ENCODE assay signal across 14 cellular contexts in genomic region chr17:17366235-17366634, GRCh38.
DNase-seq lines count a peak whose midpoint lies in the region; ATAC-seq and TF ChIP-seq lines count a peak whose summit lies in the region.
"Had no signal": no experiment of that assay in that cellular context is flagged by ENCODE, and none has a peak within 500 bp of the region (broad histone marks: within the 10 kb centered on the region; RNA-seq: fewer than 3 reads in every experiment).

No MANE protein-coding gene starts in this region.

- POLR2A ChIA-PET in HEK293 (lab: Yijun Ruan, JAX) (no interaction called here), IMR-90 (lab: Charles Lee; ENCODE audit: unreplicated experiment) (no interaction called here)
- POLR2A ChIA-PET in activated CD8-positive, alpha-beta T cell treated with anti-CD3 and anti-CD28 coated beads for 36 hours (lab: Charles Lee) = no interaction called here

- no peak overlapping the region for H4K91ac ChIP-seq in IMR-90 (ENCODE audit: insufficient read depth, low read depth, low read length)

- H3K4me2 ChIP-seq in IMR-90 (ENCODE audit: low read depth, low read length) = no peak overlapping the region

- no CpG with 5 or more reads among the region's 1 CpG for WGBS in IMR-90 (ENCODE audit: extremely low coverage in 2 of 2, insufficient read length in 1 of 2), 2 experiments
- WGBS in transverse colon (ENCODE audit: low coverage in 1 of 2), 2 donors = 94 to 100% methylated on average over 1 of the region's 1 CpG

- H2BK20ac ChIP-seq in IMR-90 (ENCODE audit: low read depth, low read length) = no peak overlapping the region

- CTCF ChIA-PET in HEK293 (lab: Yijun Ruan, JAX) (interaction anchor here (0.7 to 2.9 kb wide), 8 partner anchors 8 to 276 kb away, joined by 3 to 25 read pairs (median 4); no protein-coding TSS in a partner anchor), IMR-90 (lab: Yijun Ruan, JAX) (interaction anchor here (0.7 kb wide), 1 partner anchor 130 kb away, joined by 5 read pairs; no protein-coding TSS in a partner anchor)
- CTCF ChIA-PET in activated CD8-positive, alpha-beta T cell treated with anti-CD3 and anti-CD28 coated beads for 36 hours (lab: Charles Lee) = interaction anchor here (0.6 to 4.0 kb wide), 4 partner anchors 10 to 131 kb away, joined by 3 to 25 read pairs (median 4); no protein-coding TSS in a partner anchor

- no peak overlapping the region for H2BK15ac ChIP-seq in IMR-90 (ENCODE audit: low read depth, low read length)

- H3K4ac ChIP-seq in IMR-90 (ENCODE audit: low read depth, low read length) = no peak overlapping the region

- peaks cover 52% of the 10 kb centered on the region for H3K4me1 Mint-ChIP-seq in nephron progenitor cell
- peaks cover 5% of the 10 kb centered on the region for H3K4me1 Mint-ChIP-seq in activated CD8-positive, alpha-beta T cell treated with anti-CD3 and anti-CD28 coated beads for 36 hours (ENCODE audit: low read depth)

- H3K36me3 ChIP-seq in HEK293 (ENCODE audit: control insufficient read depth in 2 of 2, insufficient read depth in 1 of 2, low read length in 2 of 2) (no peaks in the 10 kb centered on the region), IMR-90 (ENCODE audit: control insufficient read depth, insufficient read depth, low read length) (no peaks in the 10 kb centered on the region), transverse colon (no peaks in the 10 kb centered on the region)
- H3K36me3 ChIP-seq: HAP-1 had no signal

- in situ Hi-C loops in IMR-90 (cut with MboI; ENCODE audit: low sequenced_read_pairs) (loop anchor here (25.0 kb wide), 1 partner anchor 521 kb away; no protein-coding TSS in a partner anchor), transverse colon (cut with MboI; ENCODE audit: low pct_ligation_motif_present in 1 of 4, low pct_unique_long_range_greater_than_20kb in 1 of 4, low sequenced_read_pairs in 3 of 4) (no loop called here)

- no peak overlapping the region for H3K14ac ChIP-seq in IMR-90 (replicated peaks; ENCODE audit: low read depth, low read length)

- no peaks in the 10 kb centered on the region; the same call in 1 of the 2 replicates for H3K9me1 ChIP-seq in IMR-90 (ENCODE audit: insufficient read depth, low read length)

- 0 out of 2 replicates have a peak overlapping the region, but pooled peaks have one; percentile 49 for H3K23ac ChIP-seq in IMR-90 (ENCODE audit: low read depth, low read length)

- no peaks in the 10 kb centered on the region for H3K36me3 Mint-ChIP-seq in nephron progenitor cell (ENCODE audit: low read depth)
- H3K36me3 Mint-ChIP-seq in activated CD8-positive, alpha-beta T cell treated with anti-CD3 and anti-CD28 coated beads for 36 hours (ENCODE audit: low read depth) = no peaks in the 10 kb centered on the region
- H3K36me3 Mint-ChIP-seq: CD4-positive, alpha-beta memory T cell had no signal

- no peak overlapping the region for H3K4me3 ChIP-seq in HEK293 (ENCODE audit: low read depth, low read length)
- no peak overlapping the region for H3K4me3 ChIP-seq in IMR-90 (ENCODE audit: insufficient read depth, low read depth, low read length)
- no peak overlapping the region for H3K4me3 ChIP-seq in transverse colon
- H3K4me3 ChIP-seq: HAP-1 had no signal

- H2BK5ac ChIP-seq in IMR-90 (ENCODE audit: low read depth, low read length, poor library complexity, severe bottlenecking) = no peak overlapping the region

- peaks cover 17% of the 10 kb centered on the region for H3K27me3 Mint-ChIP-seq in nephron progenitor cell (ENCODE audit: low read depth, poor library complexity)
- H3K27me3 Mint-ChIP-seq in activated CD8-positive, alpha-beta T cell treated with anti-CD3 and anti-CD28 coated beads for 36 hours = no peaks in the 10 kb centered on the region

- no peak overlapping the region for H3K56ac ChIP-seq in IMR-90 (ENCODE audit: extremely low read depth, insufficient read depth, low read length)

- no peak overlapping the region for H2AK9ac ChIP-seq in IMR-90 (replicated peaks; ENCODE audit: low read depth, low read length, poor library complexity)

- H3K27ac Mint-ChIP-seq in nephron progenitor cell = no peak overlapping the region
- H3K27ac Mint-ChIP-seq in activated CD8-positive, alpha-beta T cell treated with anti-CD3 and anti-CD28 coated beads for 36 hours = no peak overlapping the region
- H3K27ac Mint-ChIP-seq: CD4-positive, alpha-beta memory T cell had no signal

- TF ChIP-seq POLR2A in IMR-90 (IDR thresholded peaks at IDR 0.05; ENCODE audit: low read depth, low read length) (no peak), transverse colon (IDR thresholded peaks at IDR 0.05) (no peak)

- H3K27me3 ChIP-seq in IMR-90 (ENCODE audit: control insufficient read depth, insufficient read depth, low read length) = peaks cover 10% of the 10 kb centered on the region; the same call in 1 of the 2 replicates
- H3K27me3 ChIP-seq in transverse colon = no peaks in the 10 kb centered on the region

- no peaks in the 10 kb centered on the region for H3K4me1 ChIP-seq in HEK293 (ENCODE audit: control insufficient read depth, insufficient read depth, low read length)
- H3K4me1 ChIP-seq in IMR-90 (ENCODE audit: control insufficient read depth, insufficient read depth, low read length) = peaks cover 2% of the 10 kb centered on the region; the same call in 1 of the 2 replicates
- H3K4me1 ChIP-seq in transverse colon = peaks cover 0 to 5% (median 0%) of the 10 kb centered on the region in 4 donors
- H3K4me1 ChIP-seq: HAP-1 had no signal

- intact Hi-C loops in IMR-90 (cut with micrococcal nuclease) (no loop called here), transverse colon (cut with DNase I; ENCODE audit: low total_unique reads) (no loop called here)
- intact Hi-C loops in activated CD8-positive, alpha-beta T cell treated with anti-CD3 and anti-CD28 coated beads for 36 hours (cut with micrococcal nuclease) = no loop called here

- H3K9ac ChIP-seq in IMR-90 (ENCODE audit: low read depth, low read length) = no peak overlapping the region

- H2AFZ ChIP-seq in IMR-90 (replicated peaks; ENCODE audit: low read length, poor library complexity) = no peak overlapping the region

- no TSS peak for BruUV-seq in IMR-90 (replicated peaks; lab: Mats Ljungman, UMichigan)

- H3K27ac ChIP-seq in HEK293 (ENCODE audit: extremely low read depth, low read depth, low read length) = no peak overlapping the region
- no peak overlapping the region for H3K27ac ChIP-seq in IMR-90 (ENCODE audit: insufficient read depth, low read length)
- no peak overlapping the region for H3K27ac ChIP-seq in transverse colon

- ATAC-seq in IMR-90 (ENCODE audit: low read depth) = no peak
- no peak for ATAC-seq in activated CD8-positive, alpha-beta T cell treated with anti-CD3 and anti-CD28 coated beads for 36 hours

- no peaks in the 10 kb centered on the region for H3K79me1 ChIP-seq in IMR-90 (ENCODE audit: low read depth in 1 of 2, low read length in 2 of 2)

- no peak overlapping the region for H2BK120ac ChIP-seq in IMR-90 (ENCODE audit: low read depth, low read length)

- H3K18ac ChIP-seq in IMR-90 (ENCODE audit: low read depth, low read length) = no peak overlapping the region

- no peak overlapping the region for H2AK5ac ChIP-seq in IMR-90 (ENCODE audit: low read depth, low read length)

- no peak for TF ChIP-seq RAD21 in IMR-90 (IDR thresholded peaks at IDR 0.05; ENCODE audit: low read length)

- no peak overlapping the region for H4K5ac ChIP-seq in IMR-90 (ENCODE audit: low read depth, low read length)

- dilution Hi-C loops in IMR-90 (cut with HindIII; ENCODE audit: low sequenced_read_pairs, unreplicated experiment) = no loop called here

- peak overlapping the region; percentile 19 for H3K4me3 Mint-ChIP-seq in nephron progenitor cell
- no peak overlapping the region for H3K4me3 Mint-ChIP-seq in activated CD8-positive, alpha-beta T cell treated with anti-CD3 and anti-CD28 coated beads for 36 hours
- H3K4me3 Mint-ChIP-seq: CD4-positive, alpha-beta memory T cell had no signal

- DNase-seq in IMR-90 (no peak), nephron progenitor cell (no peak), NCI-H1105 treated with DMSO at 0.1 percent for 48 hours (lab: John Stamatoyannopoulos, UW) (no peak), transverse colon (no peak)
- no peak for DNase-seq in activated CD8-positive, alpha-beta T cell treated with anti-CD3 and anti-CD28 coated beads for 36 hours
- DNase-seq: C1 segment of cervical spinal cord; Calu3; CD4-positive, alpha-beta memory T cell; COR-L47; DMS53; DMS79 treated with DMSO at 0.1 percent for 48 hours; GOT3 had no signal

- TF ChIP-seq EP300 in transverse colon (IDR thresholded peaks at IDR 0.05; ENCODE audit: low read depth) = no peak

- H3K9me3 ChIP-seq in HEK293 (ENCODE audit: control insufficient read depth, insufficient read depth, low read depth, low read length) (no peaks in the 10 kb centered on the region), IMR-90 (ENCODE audit: control insufficient read depth, insufficient read depth, low read length) (peaks cover 7% of the 10 kb centered on the region), transverse colon (no peaks in the 10 kb centered on the region)

- H4K20me1 ChIP-seq in IMR-90 (ENCODE audit: insufficient read depth, low read length) = no peaks in the 10 kb centered on the region

- H3K9me3 Mint-ChIP-seq in nephron progenitor cell = peaks cover 12% of the 10 kb centered on the region
- H3K9me3 Mint-ChIP-seq in activated CD8-positive, alpha-beta T cell treated with anti-CD3 and anti-CD28 coated beads for 36 hours = no peaks in the 10 kb centered on the region
- H3K9me3 Mint-ChIP-seq: CD4-positive, alpha-beta memory T cell had no signal

- no peak for TF ChIP-seq CTCF in HEK293 (tag by site-specific recombination; IDR thresholded peaks at IDR 0.05)
- TF ChIP-seq CTCF in IMR-90 (conservative IDR thresholded peaks at IDR 0.05; ENCODE audit: low read depth, low read length) = no peak
- TF ChIP-seq CTCF in nephron progenitor cell (IDR thresholded peaks at IDR 0.05) = no peak
- no peak for TF ChIP-seq CTCF in transverse colon (IDR thresholded peaks at IDR 0.05)
- TF ChIP-seq CTCF in activated CD8-positive, alpha-beta T cell treated with anti-CD3 and anti-CD28 coated beads for 36 hours (IDR thresholded peaks at IDR 0.05) = no peak

- no peak overlapping the region for H4K8ac ChIP-seq in IMR-90 (ENCODE audit: low read depth in 2 of 2, low read length in 2 of 2)

TF ChIP-seq in HEK293, 187 proteins besides CTCF, POLR2A, EP300 and RAD21 (continues in another document):
- TF ChIP-seq ZBTB48 (tag by site-specific recombination; IDR thresholded peaks at IDR 0.05) (no peak), ZNF776 (tag by site-specific recombination; IDR thresholded peaks at IDR 0.05; ENCODE audit: borderline replicate concordance) (no peak), GLI2 (tag by site-specific recombination; IDR thresholded peaks at IDR 0.05; ENCODE audit: borderline replicate concordance, low read depth) (no peak), ZNF843 (tag by site-specific recombination; IDR thresholded peaks at IDR 0.05) (no peak)

TF ChIP-seq in IMR-90, 13 proteins besides CTCF, POLR2A, EP300 and RAD21:
- TF ChIP-seq MXI1 (IDR thresholded peaks at IDR 0.05; ENCODE audit: borderline replicate concordance, low read depth, low read length) = no peak
- no peak for TF ChIP-seq MAZ (IDR thresholded peaks at IDR 0.05; ENCODE audit: borderline replicate concordance, low read depth, low read length)
- TF ChIP-seq SMC3 (IDR thresholded peaks at IDR 0.05; ENCODE audit: low read depth, low read length) = no peak
- no peak for TF ChIP-seq MAFK (IDR thresholded peaks at IDR 0.05; ENCODE audit: low read depth, low read length)
